Comparison of ENCODE assay signal across 11 cellular contexts in the genomic region with DNA sequence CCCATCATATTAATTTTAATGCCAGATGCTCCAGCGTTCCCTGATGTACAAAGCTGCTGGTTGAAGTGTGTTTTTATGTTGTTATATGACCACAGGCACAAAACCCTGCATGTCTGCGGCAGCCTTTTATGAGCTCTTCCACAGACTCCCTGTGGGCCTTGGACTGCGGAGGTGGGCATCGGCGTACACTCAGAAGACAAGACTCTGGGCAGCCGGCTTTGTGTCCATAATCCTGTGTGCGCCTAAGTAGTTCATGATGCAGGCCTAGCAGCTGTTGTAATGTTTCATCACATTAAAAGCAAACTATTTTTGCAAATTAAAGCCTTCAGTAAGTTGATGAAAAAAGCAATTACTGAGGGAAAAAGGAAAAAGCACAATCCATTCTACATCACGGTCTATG.
DNase-seq lines count a peak whose midpoint lies in the region; TF ChIP-seq lines count a peak whose summit lies in the region.
"Had no signal": no experiment of that assay in that cellular context is flagged by ENCODE, and none has a peak within 500 bp of the region (broad histone marks: within the 10 kb centered on the region; RNA-seq: fewer than 3 reads in every experiment).

No MANE protein-coding gene starts in this region.

- peaks cover 2% of the 10 kb centered on the region for H3K36me3 Mint-ChIP-seq in chondrocyte (ENCODE audit: low read depth)

- peaks cover 31% of the 10 kb centered on the region for H3K4me1 Mint-ChIP-seq in chondrocyte (ENCODE audit: low read depth)
- H3K4me1 Mint-ChIP-seq: T-helper 17 cell had no signal

- no peak overlapping the region for H3K4me3 Mint-ChIP-seq in chondrocyte (ENCODE audit: unreplicated experiment)
- H3K4me3 Mint-ChIP-seq: T-helper 17 cell had no signal

- no peaks in the 10 kb centered on the region for H3K27me3 Mint-ChIP-seq in chondrocyte (ENCODE audit: low read depth)
- H3K27me3 Mint-ChIP-seq: T-helper 17 cell had no signal

- no peaks in the 10 kb centered on the region for H3K9me3 Mint-ChIP-seq in chondrocyte (ENCODE audit: low read depth)

- DNase-seq in NCI-H748 (lab: John Stamatoyannopoulos, UW; ENCODE audit: unreplicated experiment) (peak; percentile 26), NCI-H748 treated with DMSO at 0.1 percent for 48 hours (lab: John Stamatoyannopoulos, UW) (no peak), LHCN-M2 (ENCODE audit: low read depth) (peak; percentile 56), chondrocyte (ENCODE audit: low spot score) (peak; percentile 40), retina (peak; percentile 66), NCI-H1048 (lab: John Stamatoyannopoulos, UW) (no peak), GM20000 (ENCODE audit: low spot score) (no peak)
- DNase-seq: IMR-90, Peyer's patch, Right ventricle myocardium superior, T-helper 17 cell had no signal

- TF ChIP-seq CTCF in chondrocyte (IDR thresholded peaks at IDR 0.05), result no peak
- TF ChIP-seq CTCF in GM20000 (IDR thresholded peaks at IDR 0.05; ENCODE audit: extremely low read depth, missing control alignments), result no peak

- H3K27ac Mint-ChIP-seq in chondrocyte (ENCODE audit: unreplicated experiment), result no peak overlapping the region
- H3K27ac Mint-ChIP-seq: T-helper 17 cell had no signal

Comparison
In these comparisons a context has a peak if more than half of its experiments do, and no peak if none do; other contexts are left out.
1. DNase-seq: peak in NCI-H748 (single experiment), LHCN-M2 (single experiment), chondrocyte (single experiment) and retina (single experiment); none in NCI-H748 treated with DMSO at 0.1 percent for 48 hours (single experiment), NCI-H1048 (single experiment) and GM20000 (single experiment).